11 cellular contexts compared by ENCODE assay signal in genomic region chr7:105198223-105198622, GRCh38.
DNase-seq lines count a peak whose midpoint lies in the region; ATAC-seq and TF ChIP-seq lines count a peak whose summit lies in the region.
"Had no signal": no experiment of that assay in that cellular context is flagged by ENCODE, and none has a peak within 500 bp of the region (broad histone marks: within the 10 kb centered on the region; RNA-seq: fewer than 3 reads in every experiment).

No MANE protein-coding gene starts in this region.

- 72% methylated on average over 2 of the region's 2 CpGs for WGBS in SK-N-SH (ENCODE audit: low lambda C conversion rate)

- H3K9ac ChIP-seq in SK-N-SH, result no peak overlapping the region

- no peaks in the 10 kb centered on the region for H3K9me3 ChIP-seq in SK-N-SH
- no peaks in the 10 kb centered on the region for H3K9me3 ChIP-seq in osteoblast (ENCODE audit: low read depth, low read length)
- H3K9me3 ChIP-seq: prostate gland had no signal

- H3K36me3 ChIP-seq in SK-N-SH (replicated peaks in 1 of 2; ENCODE audit: control insufficient read depth in 1 of 2, insufficient read depth in 2 of 2, low read length in 1 of 2) (peaks cover 18 to 37% of the 10 kb centered on the region in 2 experiments), osteoblast (ENCODE audit: insufficient read depth, low read length) (peaks cover 7% of the 10 kb centered on the region)
- H3K36me3 ChIP-seq: prostate gland had no signal

- H3K27ac ChIP-seq in SK-N-SH (ENCODE audit: low read depth in 2 of 2, low read length in 1 of 2) (no peak overlapping the region), osteoblast (ENCODE audit: low read depth, low read length) (peak overlapping the region; percentile 62)
- H3K27ac ChIP-seq: prostate gland had no signal

- H3K4me1 ChIP-seq in SK-N-SH (ENCODE audit: control insufficient read depth in 1 of 2, insufficient read depth in 2 of 2, low read depth in 1 of 2, low read length in 1 of 2) (peaks cover 0 to 6% of the 10 kb centered on the region in 2 experiments; a peak in 1 of 4 replicates), osteoblast (ENCODE audit: insufficient read depth, low read length) (peaks cover 31% of the 10 kb centered on the region)
- H3K4me1 ChIP-seq: prostate gland had no signal

- POLR2A ChIA-PET in SK-N-SH (lab: Yijun Ruan, JAX), result no interaction called here

- no peaks in the 10 kb centered on the region for H3K9me2 ChIP-seq in SK-N-SH

- TF ChIP-seq EP300 in SK-N-SH (IDR thresholded peaks at IDR 0.05; ENCODE audit: borderline replicate concordance in 1 of 2, low read depth in 1 of 2, low read length in 1 of 2), result no peak

- H3K4me3 ChIP-seq in SK-N-SH (ENCODE audit: low read depth in 2 of 2, low read length in 1 of 2), result no peak overlapping the region
- H3K4me3 ChIP-seq in fibroblast of the aortic adventitia (ENCODE audit: low read depth, low read length), result no peak overlapping the region
- H3K4me3 ChIP-seq in osteoblast (ENCODE audit: insufficient read depth, low read length), result no peak overlapping the region
- H3K4me3 ChIP-seq: prostate gland had no signal

- no peak overlapping the region for H2AFZ ChIP-seq in SK-N-SH (ENCODE audit: low read depth)
- H2AFZ ChIP-seq in osteoblast (ENCODE audit: low read length), result no peak overlapping the region

- DNase-seq in EL (peak; percentile 86), SK-N-SH (no peak), fibroblast of the aortic adventitia (ENCODE audit: low read depth) (peak; percentile 76), osteoblast (ENCODE audit: insufficient read length, low spot score, missing footprints) (peak; percentile 78), NCI-H2107 (lab: John Stamatoyannopoulos, UW) (no peak)
- DNase-seq in activated CD4-positive, alpha-beta T cell treated with anti-CD3 and anti-CD28 coated beads for 4 hours, result no peak
- no peak for DNase-seq in stimulated activated naive CD4-positive, alpha-beta T cell treated with Interleukin-2 at 50 U/mL for 16 hours (lab: John Stamatoyannopoulos, UW)
- DNase-seq: dermis blood vessel endothelial cell, NCI-H1092 had no signal

- no peak for ATAC-seq in HG03097 (IDR thresholded peaks at IDR 0.05; ENCODE audit: low FRiP score, unreplicated experiment)

- no peak for TF ChIP-seq RAD21 in SK-N-SH (IDR thresholded peaks at IDR 0.05; ENCODE audit: low read length)

- H3F3A ChIP-seq in SK-N-SH (replicated peaks; ENCODE audit: insufficient read depth), result no peaks in the 10 kb centered on the region

- H3K4me2 ChIP-seq in SK-N-SH (no peak overlapping the region), osteoblast (ENCODE audit: insufficient read depth, low read length) (peak overlapping the region; percentile 22)

- TF ChIP-seq CTCF in SK-N-SH (IDR thresholded peaks at IDR 0.05) (no peak), fibroblast of the aortic adventitia (IDR thresholded peaks at IDR 0.05; ENCODE audit: insufficient read depth, low read length) (no peak), osteoblast (IDR thresholded peaks at IDR 0.05; ENCODE audit: extremely low read depth, low read depth, low read length) (no peak)

- CTCF ChIA-PET in SK-N-SH (lab: Yijun Ruan, JAX), result interaction anchor here (1.6 kb wide), 1 partner anchor 9 kb away, joined by 5 read pairs; no protein-coding TSS in a partner anchor

- H4K20me1 ChIP-seq in SK-N-SH (ENCODE audit: insufficient read depth), result peaks cover 21% of the 10 kb centered on the region
- H4K20me1 ChIP-seq in osteoblast (ENCODE audit: insufficient read depth, low read length), result peaks cover 14% of the 10 kb centered on the region

- H3K79me2 ChIP-seq in SK-N-SH (ENCODE audit: insufficient read depth), result peaks cover 45% of the 10 kb centered on the region; the same call in 1 of the 2 replicates
- peaks cover 39% of the 10 kb centered on the region for H3K79me2 ChIP-seq in osteoblast (ENCODE audit: insufficient read depth, low read length)

- H3K27me3 ChIP-seq in SK-N-SH (ENCODE audit: insufficient read depth) (no peaks in the 10 kb centered on the region), osteoblast (ENCODE audit: insufficient read depth, low read length) (no peaks in the 10 kb centered on the region)

TF ChIP-seq in SK-N-SH, 30 proteins besides CTCF, POLR2A, EP300 and RAD21:
- TF ChIP-seq GATA2 (CRISPR knock-in tag; IDR thresholded peaks at IDR 0.05) (peak; percentile 8; the same call in 1 of the 2 replicates), POLR2AphosphoS5 (IDR thresholded peaks at IDR 0.05; ENCODE audit: low read depth, low read length) (no peak)

Comparison
In these comparisons a context has a peak if more than half of its experiments do, and no peak if none do; other contexts are left out.
1. DNase-seq: peak in EL (single experiment), fibroblast of the aortic adventitia (single experiment) and osteoblast (single experiment); none in SK-N-SH (single experiment), activated CD4-positive, alpha-beta T cell treated with anti-CD3 and anti-CD28 coated beads for 4 hours (0 of 2), stimulated activated naive CD4-positive, alpha-beta T cell treated with Interleukin-2 at 50 U/mL for 16 hours (single experiment) and NCI-H2107 (single experiment).